8 cellular contexts compared by ENCODE assay signal in the genomic region with DNA sequence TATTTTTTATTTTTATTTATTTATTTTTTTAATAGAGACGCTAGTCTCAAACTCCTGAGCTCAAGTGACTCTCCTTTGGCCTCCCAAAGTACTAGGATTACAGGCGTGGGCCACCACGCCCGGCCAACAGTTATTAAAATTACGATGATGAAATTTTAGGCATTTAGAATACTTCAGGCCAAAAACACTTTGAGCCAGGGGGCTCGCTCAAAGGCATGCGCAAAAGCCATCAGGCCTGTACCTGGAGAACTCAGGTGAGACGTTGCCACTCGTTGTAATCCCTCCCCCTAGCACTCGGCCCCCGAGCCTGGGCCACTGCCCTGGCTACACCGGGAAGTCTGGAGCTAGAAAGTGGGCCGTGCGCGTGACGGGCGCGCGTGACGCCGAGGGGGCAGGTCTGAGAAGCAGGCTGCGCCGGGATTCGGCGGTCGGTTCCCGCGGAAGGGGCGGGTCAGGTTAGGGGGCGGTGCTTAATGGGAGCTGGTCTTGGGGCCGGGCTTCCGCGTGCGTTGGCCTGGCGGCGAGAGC. TPM values are rescaled to one million over a fixed set of nuclear protein-coding genes. Genes with fewer than 3 reads are reported as not detected.
DNase-seq lines count a peak whose midpoint lies in the region; ATAC-seq and TF ChIP-seq lines count a peak whose summit lies in the region.

No MANE protein-coding gene starts in this region.

- TF ChIP-seq CTCF in AG04450 (IDR thresholded peaks at IDR 0.05; ENCODE audit: low read depth, low read length) (no peak), WI38 (IDR thresholded peaks at IDR 0.05; ENCODE audit: low read depth, low read length) (no peak), cardiac fibroblast (IDR thresholded peaks at IDR 0.05; ENCODE audit: low read depth, low read length) (no peak), smooth muscle cell (IDR thresholded peaks at IDR 0.05; ENCODE audit: borderline replicate concordance, insufficient read depth, poor library complexity, severe bottlenecking) (no peak)

- 8% methylated on average over 33 of the region's 36 CpGs for WGBS in smooth muscle cell (ENCODE audit: low lambda C conversion rate)

- H3K27ac ChIP-seq in AG04450 (ENCODE audit: low read depth, low read length) (peak overlapping the region; percentile 89), smooth muscle cell (ENCODE audit: low read depth) (peak overlapping the region; percentile 97)

- peaks cover 32% of the 10 kb centered on the region for H4K20me1 ChIP-seq in smooth muscle cell (ENCODE audit: low read depth)

- H3K27me3 ChIP-seq in AG04450 (ENCODE audit: control insufficient read depth, insufficient read depth, low read length) (no peaks in the 10 kb centered on the region), smooth muscle cell (ENCODE audit: low read depth) (no peaks in the 10 kb centered on the region)

- H3K9me3 ChIP-seq in AG04450 (ENCODE audit: control insufficient read depth, insufficient read depth, low read length) = no peaks in the 10 kb centered on the region
- H3K9me3 ChIP-seq in smooth muscle cell (replicated peaks; ENCODE audit: low read depth) = no peaks in the 10 kb centered on the region

- H3K4me2 ChIP-seq in smooth muscle cell = peak overlapping the region; percentile 99

- H3F3A ChIP-seq in smooth muscle cell (ENCODE audit: low read depth) = peaks cover 4% of the 10 kb centered on the region

- peaks cover 15% of the 10 kb centered on the region for H3K4me1 ChIP-seq in smooth muscle cell (ENCODE audit: low read depth)

- peak overlapping the region; percentile 100 for H2AFZ ChIP-seq in smooth muscle cell (ENCODE audit: low read depth)

- H3K4me3 ChIP-seq in AG04450 (ENCODE audit: low read depth, low read length) (peak overlapping the region; percentile 67), WI38 (ENCODE audit: low read depth, low read length) (peak overlapping the region; percentile 60), cardiac fibroblast (replicated peaks in 1 of 2; ENCODE audit: low read depth in 2 of 2, low read length in 2 of 2) (peak overlapping the region; percentile 46 to 57), smooth muscle cell (peak overlapping the region; percentile 77)

- peaks cover 42% of the 10 kb centered on the region for H3K79me2 ChIP-seq in smooth muscle cell (ENCODE audit: low read depth)

- DNase-seq in AG04450 (ENCODE audit: low read depth, low spot score) = peak; percentile 88
- peak; percentile 95 for DNase-seq in NCI-H2196 treated with DMSO at 0.1 percent for 48 hours (lab: John Stamatoyannopoulos, UW; ENCODE audit: unreplicated experiment)
- peak; percentile 97 to 98 for DNase-seq in cardiac fibroblast (ENCODE audit: low read depth in 2 of 2)
- peak; percentile 99 for DNase-seq in iPS-NIHi7 (ENCODE audit: extremely low spot score)
- DNase-seq in smooth muscle cell (lab: John Stamatoyannopoulos, UW; ENCODE audit: unreplicated experiment) = peak; percentile 95

- POLR2A ChIA-PET in AG04450 (lab: Yijun Ruan, JAX) = interaction anchor here (0.6 to 1.7 kb wide), 11 partner anchors 14 to 771 kb away, joined by 3 to 10 read pairs (median 3); a partner anchor contains a TSS

- peak overlapping the region; percentile 93 for H3K9ac ChIP-seq in smooth muscle cell (ENCODE audit: low read depth)

- CTCF ChIA-PET in AG04450 (lab: Charles Lee) = interaction anchor here (0.6 to 1.5 kb wide), 3 partner anchors 17 to 764 kb away, joined by 3 to 4 read pairs (median 3); no protein-coding TSS in a partner anchor

- no peaks in the 10 kb centered on the region for H3K36me3 ChIP-seq in smooth muscle cell (ENCODE audit: low read depth)

- ATAC-seq in GM18907 (IDR thresholded peaks at IDR 0.05; ENCODE audit: unreplicated experiment) = peak; percentile 92
- peak; percentile 94 for ATAC-seq in HG03139 (IDR thresholded peaks at IDR 0.05; ENCODE audit: unreplicated experiment)

RNA-seq across cellular contexts. Expression of a gene that starts 0.3 kb away (rescaled TPM):
- polyA plus RNA-seq in AG04450 (2011; rRNA removed) (10.2 and 11.3 TPM in 2 replicates), smooth muscle cell (18.2 and 25.1 TPM in 2 replicates)
- polyA minus RNA-seq in AG04450 (2011; rRNA and poly(A)+ RNA removed) = 15.8 and 16.7 TPM in 2 replicates
- total RNA-seq in smooth muscle cell = 40.3 and 41.6 TPM in 2 replicates

RNA-seq across cellular contexts. Expression of a gene that starts 46.0 kb away (rescaled TPM):
- polyA plus RNA-seq in AG04450 (2011; rRNA removed) = 6.5 and 9.5 TPM in 2 replicates
- polyA minus RNA-seq in AG04450 (2011; rRNA and poly(A)+ RNA removed) = 5.2 and 8.6 TPM in 2 replicates
- total RNA-seq in smooth muscle cell = 39.2 and 49.5 TPM in 2 replicates
- 51.8 and 58.2 TPM in 2 replicates for polyA plus RNA-seq in smooth muscle cell

Comparison
In these comparisons a context has a peak if more than half of its experiments do, and no peak if none do; other contexts are left out.
1. Peak in every context shown above with its lines: DNase-seq, ATAC-seq, H3K4me3 ChIP-seq and H3K27ac ChIP-seq.